1 cellular context compared by ENCODE assay signal in the genomic region with DNA sequence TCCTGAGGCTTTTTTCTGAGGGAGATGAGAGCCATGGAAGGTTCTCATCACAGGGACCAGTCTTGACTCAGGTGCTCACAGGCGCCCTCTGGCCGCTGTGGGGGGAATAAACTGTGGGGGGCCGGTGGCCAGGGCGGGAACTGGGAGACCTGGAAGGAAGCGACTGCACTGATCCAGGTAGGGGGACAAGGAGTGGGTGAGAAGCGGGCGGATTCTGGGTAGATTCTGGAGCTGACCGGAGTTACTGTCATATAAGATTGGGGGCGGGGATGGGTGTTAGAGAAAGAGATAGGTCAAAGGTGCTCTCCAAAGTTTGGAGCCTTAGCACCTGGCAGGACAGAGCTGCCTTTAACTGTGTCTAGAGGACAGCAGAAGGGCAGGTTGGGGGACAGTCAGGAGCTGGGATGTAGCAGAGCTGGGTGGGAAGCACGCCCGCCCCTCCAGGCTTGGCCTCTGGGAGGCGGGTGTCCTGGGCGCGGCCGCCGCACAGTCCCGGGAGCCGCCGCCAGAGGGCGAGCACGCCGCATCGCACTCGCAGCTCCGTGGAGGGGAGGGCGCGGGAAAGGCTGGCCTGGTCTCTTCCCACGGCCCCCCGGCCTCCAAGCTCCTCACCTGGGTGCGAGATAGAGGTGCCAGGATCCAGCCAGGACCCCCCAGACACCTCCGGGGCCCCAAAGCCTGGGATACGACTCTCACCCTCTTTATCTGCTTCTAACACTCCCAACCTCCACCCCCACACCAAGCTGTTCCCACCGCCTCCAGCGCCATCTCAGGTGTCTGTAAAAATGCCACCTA.
TF ChIP-seq lines count a peak whose summit lies in the region.

No MANE protein-coding gene starts in this region.

TF ChIP-seq in K562, 482 proteins besides CTCF, POLR2A, EP300 and RAD21 (continued from another document and continues in another):
- TF ChIP-seq, protein P1, sequence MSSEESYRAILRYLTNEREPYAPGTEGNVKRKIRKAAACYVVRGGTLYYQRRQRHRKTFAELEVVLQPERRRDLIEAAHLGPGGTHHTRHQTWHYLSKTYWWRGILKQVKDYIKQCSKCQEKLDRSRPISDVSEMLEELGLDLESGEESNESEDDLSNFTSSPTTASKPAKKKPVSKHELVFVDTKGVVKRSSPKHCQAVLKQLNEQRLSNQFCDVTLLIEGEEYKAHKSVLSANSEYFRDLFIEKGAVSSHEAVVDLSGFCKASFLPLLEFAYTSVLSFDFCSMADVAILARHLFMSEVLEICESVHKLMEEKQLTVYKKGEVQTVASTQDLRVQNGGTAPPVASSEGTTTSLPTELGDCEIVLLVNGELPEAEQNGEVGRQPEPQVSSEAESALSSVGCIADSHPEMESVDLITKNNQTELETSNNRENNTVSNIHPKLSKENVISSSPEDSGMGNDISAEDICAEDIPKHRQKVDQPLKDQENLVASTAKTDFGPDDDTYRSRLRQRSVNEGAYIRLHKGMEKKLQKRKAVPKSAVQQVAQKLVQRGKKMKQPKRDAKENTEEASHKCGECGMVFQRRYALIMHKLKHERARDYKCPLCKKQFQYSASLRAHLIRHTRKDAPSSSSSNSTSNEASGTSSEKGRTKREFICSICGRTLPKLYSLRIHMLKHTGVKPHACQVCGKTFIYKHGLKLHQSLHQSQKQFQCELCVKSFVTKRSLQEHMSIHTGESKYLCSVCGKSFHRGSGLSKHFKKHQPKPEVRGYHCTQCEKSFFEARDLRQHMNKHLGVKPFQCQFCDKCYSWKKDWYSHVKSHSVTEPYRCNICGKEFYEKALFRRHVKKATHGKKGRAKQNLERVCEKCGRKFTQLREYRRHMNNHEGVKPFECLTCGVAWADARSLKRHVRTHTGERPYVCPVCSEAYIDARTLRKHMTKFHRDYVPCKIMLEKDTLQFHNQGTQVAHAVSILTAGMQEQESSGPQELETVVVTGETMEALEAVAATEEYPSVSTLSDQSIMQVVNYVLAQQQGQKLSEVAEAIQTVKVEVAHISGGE (CRISPR knock-in tag; IDR thresholded peaks at IDR 0.05), result no peak
- TF ChIP-seq NFATC3 (IDR thresholded peaks at IDR 0.05), result no peak; the same call in 1 of the 2 replicates
- TF ChIP-seq FOXM1 (IDR thresholded peaks at IDR 0.05; ENCODE audit: low read depth), result peak; percentile 43; the same call in 1 of the 2 replicates
- TF ChIP-seq FOXM1 (CRISPR knock-in tag; IDR thresholded peaks at IDR 0.05; ENCODE audit: low read depth), result no peak
- TF ChIP-seq SRSF9 (IDR thresholded peaks at IDR 0.05; ENCODE audit: borderline replicate concordance, low read depth, low read length), result no peak
- TF ChIP-seq, protein P2, sequence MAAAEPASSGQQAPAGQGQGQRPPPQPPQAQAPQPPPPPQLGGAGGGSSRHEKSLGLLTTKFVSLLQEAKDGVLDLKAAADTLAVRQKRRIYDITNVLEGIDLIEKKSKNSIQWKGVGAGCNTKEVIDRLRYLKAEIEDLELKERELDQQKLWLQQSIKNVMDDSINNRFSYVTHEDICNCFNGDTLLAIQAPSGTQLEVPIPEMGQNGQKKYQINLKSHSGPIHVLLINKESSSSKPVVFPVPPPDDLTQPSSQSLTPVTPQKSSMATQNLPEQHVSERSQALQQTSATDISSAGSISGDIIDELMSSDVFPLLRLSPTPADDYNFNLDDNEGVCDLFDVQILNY (CRISPR knock-in tag; IDR thresholded peaks at IDR 0.05), result peak; percentile 49; the same call in 1 of the 2 replicates
- TF ChIP-seq, protein P3, sequence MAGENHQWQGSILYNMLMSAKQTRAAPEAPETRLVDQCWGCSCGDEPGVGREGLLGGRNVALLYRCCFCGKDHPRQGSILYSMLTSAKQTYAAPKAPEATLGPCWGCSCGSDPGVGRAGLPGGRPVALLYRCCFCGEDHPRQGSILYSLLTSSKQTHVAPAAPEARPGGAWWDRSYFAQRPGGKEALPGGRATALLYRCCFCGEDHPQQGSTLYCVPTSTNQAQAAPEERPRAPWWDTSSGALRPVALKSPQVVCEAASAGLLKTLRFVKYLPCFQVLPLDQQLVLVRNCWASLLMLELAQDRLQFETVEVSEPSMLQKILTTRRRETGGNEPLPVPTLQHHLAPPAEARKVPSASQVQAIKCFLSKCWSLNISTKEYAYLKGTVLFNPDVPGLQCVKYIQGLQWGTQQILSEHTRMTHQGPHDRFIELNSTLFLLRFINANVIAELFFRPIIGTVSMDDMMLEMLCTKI (IDR thresholded peaks at IDR 0.05; ENCODE audit: partially characterized antibody), result no peak
- TF ChIP-seq ZNF583 (CRISPR knock-in tag; IDR thresholded peaks at IDR 0.05), result no peak
- no peak for TF ChIP-seq CCAR2 (IDR thresholded peaks at IDR 0.05; ENCODE audit: low read depth, low read length)
- TF ChIP-seq MNT (conservative IDR thresholded peaks at IDR 0.05), result peak; percentile 31 to 72; a peak in 2 of 4 replicates
- no peak for TF ChIP-seq HDAC3 (IDR thresholded peaks at IDR 0.05; ENCODE audit: borderline replicate concordance, partially characterized antibody)
- no peak for TF ChIP-seq MYNN (IDR thresholded peaks at IDR 0.05)
- TF ChIP-seq MYNN (CRISPR knock-in tag; IDR thresholded peaks at IDR 0.05), result no peak
- TF ChIP-seq ARHGAP35 (IDR thresholded peaks at IDR 0.05; ENCODE audit: partially characterized antibody), result no peak
- no peak for TF ChIP-seq KDM4B (IDR thresholded peaks at IDR 0.05; ENCODE audit: borderline replicate concordance in 2 of 2, low read depth in 1 of 2)
- no peak; the same call in 1 of the 2 replicates for TF ChIP-seq ZNF384 (IDR thresholded peaks at IDR 0.05; ENCODE audit: low read depth, low read length)
- no peak for TF ChIP-seq SREBF1 (IDR thresholded peaks at IDR 0.05; ENCODE audit: borderline replicate concordance, low read depth, low read length)
- TF ChIP-seq ZNF766 (CRISPR knock-in tag; conservative IDR thresholded peaks at IDR 0.05), result no peak
- TF ChIP-seq ZNF696 (CRISPR knock-in tag; conservative IDR thresholded peaks at IDR 0.05), result no peak
- no peak for TF ChIP-seq SP2 (IDR thresholded peaks at IDR 0.05; ENCODE audit: extremely low read depth, low read depth, low read length, poor library complexity, severe bottlenecking)
- no peak for TF ChIP-seq TRIM24 (IDR thresholded peaks at IDR 0.05)
- TF ChIP-seq, protein P4, sequence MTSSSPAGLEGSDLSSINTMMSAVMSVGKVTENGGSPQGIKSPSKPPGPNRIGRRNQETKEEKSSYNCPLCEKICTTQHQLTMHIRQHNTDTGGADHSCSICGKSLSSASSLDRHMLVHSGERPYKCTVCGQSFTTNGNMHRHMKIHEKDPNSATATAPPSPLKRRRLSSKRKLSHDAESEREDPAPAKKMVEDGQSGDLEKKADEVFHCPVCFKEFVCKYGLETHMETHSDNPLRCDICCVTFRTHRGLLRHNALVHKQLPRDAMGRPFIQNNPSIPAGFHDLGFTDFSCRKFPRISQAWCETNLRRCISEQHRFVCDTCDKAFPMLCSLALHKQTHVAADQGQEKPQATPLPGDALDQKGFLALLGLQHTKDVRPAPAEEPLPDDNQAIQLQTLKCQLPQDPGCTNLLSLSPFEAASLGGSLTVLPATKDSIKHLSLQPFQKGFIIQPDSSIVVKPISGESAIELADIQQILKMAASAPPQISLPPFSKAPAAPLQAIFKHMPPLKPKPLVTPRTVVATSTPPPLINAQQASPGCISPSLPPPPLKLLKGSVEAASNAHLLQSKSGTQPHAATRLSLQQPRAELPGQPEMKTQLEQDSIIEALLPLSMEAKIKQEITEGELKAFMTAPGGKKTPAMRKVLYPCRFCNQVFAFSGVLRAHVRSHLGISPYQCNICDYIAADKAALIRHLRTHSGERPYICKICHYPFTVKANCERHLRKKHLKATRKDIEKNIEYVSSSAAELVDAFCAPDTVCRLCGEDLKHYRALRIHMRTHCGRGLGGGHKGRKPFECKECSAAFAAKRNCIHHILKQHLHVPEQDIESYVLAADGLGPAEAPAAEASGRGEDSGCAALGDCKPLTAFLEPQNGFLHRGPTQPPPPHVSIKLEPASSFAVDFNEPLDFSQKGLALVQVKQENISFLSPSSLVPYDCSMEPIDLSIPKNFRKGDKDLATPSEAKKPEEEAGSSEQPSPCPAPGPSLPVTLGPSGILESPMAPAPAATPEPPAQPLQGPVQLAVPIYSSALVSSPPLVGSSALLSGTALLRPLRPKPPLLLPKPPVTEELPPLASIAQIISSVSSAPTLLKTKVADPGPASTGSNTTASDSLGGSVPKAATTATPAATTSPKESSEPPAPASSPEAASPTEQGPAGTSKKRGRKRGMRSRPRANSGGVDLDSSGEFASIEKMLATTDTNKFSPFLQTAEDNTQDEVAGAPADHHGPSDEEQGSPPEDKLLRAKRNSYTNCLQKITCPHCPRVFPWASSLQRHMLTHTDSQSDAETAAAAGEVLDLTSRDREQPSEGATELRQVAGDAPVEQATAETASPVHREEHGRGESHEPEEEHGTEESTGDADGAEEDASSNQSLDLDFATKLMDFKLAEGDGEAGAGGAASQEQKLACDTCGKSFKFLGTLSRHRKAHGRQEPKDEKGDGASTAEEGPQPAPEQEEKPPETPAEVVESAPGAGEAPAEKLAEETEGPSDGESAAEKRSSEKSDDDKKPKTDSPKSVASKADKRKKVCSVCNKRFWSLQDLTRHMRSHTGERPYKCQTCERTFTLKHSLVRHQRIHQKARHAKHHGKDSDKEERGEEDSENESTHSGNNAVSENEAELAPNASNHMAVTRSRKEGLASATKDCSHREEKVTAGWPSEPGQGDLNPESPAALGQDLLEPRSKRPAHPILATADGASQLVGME (CRISPR knock-in tag; IDR thresholded peaks at IDR 0.05), result no peak
- no peak for TF ChIP-seq CHD4 (IDR thresholded peaks at IDR 0.05; ENCODE audit: insufficient read depth, insufficient replicate concordance, low read depth, low read length, poor library complexity, severe bottlenecking)
- peak; percentile 39; the same call in 1 of the 2 replicates for TF ChIP-seq TEAD4 (IDR thresholded peaks at IDR 0.05; ENCODE audit: low read length)
- TF ChIP-seq TEAD4 (CRISPR knock-in tag; IDR thresholded peaks at IDR 0.05; ENCODE audit: borderline replicate concordance), result no peak
- TF ChIP-seq NCOA4 (IDR thresholded peaks at IDR 0.05; ENCODE audit: partially characterized antibody), result no peak
- 0 out of 2 replicates have a peak, but pooled peaks have one; percentile 20 for TF ChIP-seq MITF (IDR thresholded peaks at IDR 0.05)
- TF ChIP-seq CSDE1 (IDR thresholded peaks at IDR 0.05), result no peak
- no peak for TF ChIP-seq ZNF174 (CRISPR knock-in tag; IDR thresholded peaks at IDR 0.05)
- TF ChIP-seq MYBL2 (IDR thresholded peaks at IDR 0.05; ENCODE audit: low read depth), result no peak
- TF ChIP-seq MYBL2 (CRISPR knock-in tag; IDR thresholded peaks at IDR 0.05; ENCODE audit: borderline replicate concordance), result no peak
- peak; percentile 83 for TF ChIP-seq SMAD4 (CRISPR knock-in tag; conservative IDR thresholded peaks at IDR 0.05)
- no peak for TF ChIP-seq SMARCB1 (IDR thresholded peaks at IDR 0.05; ENCODE audit: insufficient read length, low read depth)
- no peak for TF ChIP-seq ZNF780A (CRISPR knock-in tag; IDR thresholded peaks at IDR 0.05)
- no peak for TF ChIP-seq CHCHD3 (CRISPR knock-in tag; IDR thresholded peaks at IDR 0.05)
- peak; percentile 78 for TF ChIP-seq POLR2G (IDR thresholded peaks at IDR 0.05; ENCODE audit: low read depth, low read length)
- TF ChIP-seq PRDM10 (IDR thresholded peaks at IDR 0.05; ENCODE audit: partially characterized antibody), result peak; percentile 63
- peak; percentile 74 for TF ChIP-seq CBFA2T3 (IDR thresholded peaks at IDR 0.05)
- TF ChIP-seq POLR2B (IDR thresholded peaks at IDR 0.05; ENCODE audit: low read depth, partially characterized antibody), result peak; percentile 46
